In genomic region chr4:156950090-156950489, GRCh38 we compare ENCODE assay signal across 24 cellular contexts. TPM values are rescaled to one million over a fixed set of nuclear protein-coding genes. Genes with fewer than 3 reads are reported as not detected.
DNase-seq lines count a peak whose midpoint lies in the region; ATAC-seq and TF ChIP-seq lines count a peak whose summit lies in the region.
"Had no signal": no experiment of that assay in that cellular context is flagged by ENCODE, and none has a peak within 500 bp of the region (broad histone marks: within the 10 kb centered on the region; RNA-seq: fewer than 3 reads in every experiment).

No MANE protein-coding gene starts in this region.

- no peaks in the 10 kb centered on the region for H3K9me3 Mint-ChIP-seq in Calu3 (ENCODE audit: low read depth, unreplicated experiment)
- H3K9me3 Mint-ChIP-seq in effector memory CD8-positive, alpha-beta T cell: peaks cover 6% of the 10 kb centered on the region in 2 donors
- H3K9me3 Mint-ChIP-seq: activated CD8-positive, alpha-beta T cell treated with anti-CD3 and anti-CD28 coated beads for 36 hours; activated T-cell treated with anti-CD3 and anti-CD28 coated beads, Interleukin-2, amount 50 U/mL, for 4 hours; memory B cell; neural progenitor cell; T-helper 2 cell treated with Interferon-gamma antibody and Interleukin-4, amounts not matched to agents 5 μg/mL and 100 μg/mL, for 36 hours had no signal

- H3K36me3 ChIP-seq in adipocyte (ENCODE audit: control insufficient read depth, insufficient read depth, low read length, severe bottlenecking) (no peaks in the 10 kb centered on the region), fibroblast of lung (ENCODE audit: control insufficient read depth, insufficient read depth, low read length) (peaks cover 1% of the 10 kb centered on the region), rectal smooth muscle tissue (ENCODE audit: control insufficient read depth, insufficient read depth, low read length) (no peaks in the 10 kb centered on the region)
- H3K36me3 ChIP-seq: neural progenitor cell had no signal

- no peaks in the 10 kb centered on the region for H4K20me1 ChIP-seq in fibroblast of lung (ENCODE audit: control insufficient read depth, extremely low read depth, insufficient read depth, low read length)

- H3K27ac ChIP-seq in fibroblast of lung (ENCODE audit: insufficient read depth, low read length) (peak overlapping the region; percentile 22), rectal smooth muscle tissue (ENCODE audit: low read depth, low read length) (peak overlapping the region; percentile 78)
- H3K27ac ChIP-seq: neural progenitor cell had no signal

- H3K4me3 ChIP-seq in adipocyte (ENCODE audit: low read length) (peak overlapping the region; percentile 33), fibroblast of lung (replicated peaks in 1 of 4; ENCODE audit: control extremely low read depth in 1 of 4, insufficient read depth in 1 of 4, low read depth in 3 of 4, low read length in 4 of 4) (no peak overlapping the region), rectal smooth muscle tissue (ENCODE audit: low read length) (no peak overlapping the region)
- H3K4me3 ChIP-seq: neural progenitor cell had no signal

- no peaks in the 10 kb centered on the region for H3K9me3 ChIP-seq in adipocyte (ENCODE audit: control insufficient read depth, low read length)
- H3K9me3 ChIP-seq in fibroblast of lung (ENCODE audit: control insufficient read depth, insufficient read depth, low read depth, low read length): no peaks in the 10 kb centered on the region

- TSS peak; percentile 75 for BruUV-seq in Calu3 (replicated peaks; lab: Mats Ljungman, UMichigan)

- H3K79me2 ChIP-seq in fibroblast of lung (ENCODE audit: control insufficient read depth, insufficient read depth, low read length): peaks cover 82% of the 10 kb centered on the region

- H3K4me1 ChIP-seq in adipocyte (ENCODE audit: control insufficient read depth, insufficient read depth, low read length) (peaks cover 49% of the 10 kb centered on the region), fibroblast of lung (ENCODE audit: control insufficient read depth, extremely low read depth, insufficient read depth, low read length) (peaks cover 31% of the 10 kb centered on the region), rectal smooth muscle tissue (ENCODE audit: control insufficient read depth, insufficient read depth, low read length) (peaks cover 43% of the 10 kb centered on the region)

- peak overlapping the region; percentile 99 for H3K27ac Mint-ChIP-seq in Calu3 (ENCODE audit: unreplicated experiment)
- no peak overlapping the region for H3K27ac Mint-ChIP-seq in effector memory CD8-positive, alpha-beta T cell
- H3K27ac Mint-ChIP-seq: activated CD8-positive, alpha-beta T cell treated with anti-CD3 and anti-CD28 coated beads for 36 hours; CD8-positive, alpha-beta memory T cell; memory B cell; neural progenitor cell; T-helper 2 cell treated with Interferon-gamma antibody and Interleukin-4, amounts not matched to agents 5 μg/mL and 100 μg/mL, for 36 hours had no signal

- H3K27me3 Mint-ChIP-seq in Calu3 (ENCODE audit: unreplicated experiment): no peaks in the 10 kb centered on the region
- no peaks in the 10 kb centered on the region for H3K27me3 Mint-ChIP-seq in effector memory CD8-positive, alpha-beta T cell
- H3K27me3 Mint-ChIP-seq: activated CD8-positive, alpha-beta T cell treated with anti-CD3 and anti-CD28 coated beads for 36 hours; CD8-positive, alpha-beta memory T cell; memory B cell had no signal

- H3K4me1 Mint-ChIP-seq in Calu3 (ENCODE audit: low read depth, unreplicated experiment): peaks cover 60% of the 10 kb centered on the region
- no peaks in the 10 kb centered on the region for H3K4me1 Mint-ChIP-seq in effector memory CD8-positive, alpha-beta T cell (ENCODE audit: low read depth in 2 of 2)
- H3K4me1 Mint-ChIP-seq: CD8-positive, alpha-beta memory T cell; memory B cell had no signal

- peak overlapping the region; percentile 62 for H3K4me3 Mint-ChIP-seq in Calu3 (ENCODE audit: low read depth, unreplicated experiment)
- no peak overlapping the region for H3K4me3 Mint-ChIP-seq in effector memory CD8-positive, alpha-beta T cell
- H3K4me3 Mint-ChIP-seq: activated CD8-positive, alpha-beta T cell treated with anti-CD3 and anti-CD28 coated beads for 36 hours; activated T-cell treated with anti-CD3 and anti-CD28 coated beads, Interleukin-2, amount 50 U/mL, for 4 hours; CD8-positive, alpha-beta memory T cell; memory B cell; neural progenitor cell; T-helper 2 cell treated with Interferon-gamma antibody and Interleukin-4, amounts not matched to agents 5 μg/mL and 100 μg/mL, for 36 hours had no signal

- H3K27me3 ChIP-seq in adipocyte (replicated peaks; ENCODE audit: control insufficient read depth, insufficient read depth, low read length) (no peaks in the 10 kb centered on the region), fibroblast of lung (ENCODE audit: control insufficient read depth, insufficient read depth, low read length) (no peaks in the 10 kb centered on the region), rectal smooth muscle tissue (ENCODE audit: control insufficient read depth, insufficient read depth, low read length) (no peaks in the 10 kb centered on the region)
- H3K27me3 ChIP-seq: neural progenitor cell had no signal

- no peak for DNase-seq in Calu3
- no peak for DNase-seq in adipocyte (ENCODE audit: low read depth)
- no peak for DNase-seq in fibroblast of lung (ENCODE audit: low read depth in 2 of 2)
- no peak for DNase-seq in effector memory CD8-positive, alpha-beta T cell
- no peak for DNase-seq in NCI-H1092 (lab: John Stamatoyannopoulos, UW)
- no peak for DNase-seq in dermis blood vessel endothelial cell
- DNase-seq: activated CD4-positive, CD25-positive, alpha-beta regulatory T cell; activated CD8-positive, alpha-beta T cell treated with anti-CD3 and anti-CD28 coated beads for 36 hours; activated naive CD4-positive, alpha-beta T cell treated with anti-CD3 and anti-CD28 coated beads, Interleukin-2, amount 50 U/mL, for 16 hours; activated T-cell treated with anti-CD3 and anti-CD28 coated beads, Interleukin-2, amount 50 U/mL, for 4 hours; CD8-positive, alpha-beta memory T cell; cortex of kidney; DND-41; GOT3; NCI-H187 treated with DMSO at 0.1 percent for 48 hours; NCI-H446; NK-92 treated with Interleukin-12 subunit alpha and Interleukin-12 subunit beta, amount 100 ng/mL, for 24 hours; SHP77; stimulated activated naive CD8-positive, alpha-beta T cell treated with anti-CD3 and anti-CD28 coated beads, Interleukin-15, Interleukin-2, amounts not matched to agents 100 U/mL and 50 U/mL, for 24 hours had no signal

- H2AFZ ChIP-seq in fibroblast of lung (ENCODE audit: low read length): no peak overlapping the region
- H2AFZ ChIP-seq: neural progenitor cell had no signal

- TF ChIP-seq CTCF in Calu3 (IDR thresholded peaks at IDR 0.05; ENCODE audit: unreplicated experiment): no peak
- TF ChIP-seq CTCF in fibroblast of lung (conservative IDR thresholded peaks at IDR 0.05 in 1 of 2, IDR thresholded peaks at IDR 0.05 in 1 of 2; ENCODE audit: low read depth in 1 of 2, low read length in 2 of 2): no peak

- intact Hi-C loops in Calu3 (cut with micrococcal nuclease; ENCODE audit: unreplicated experiment): no loop called here

- H3K36me3 Mint-ChIP-seq in Calu3 (ENCODE audit: insufficient read depth, unreplicated experiment): peaks cover 24% of the 10 kb centered on the region
- H3K36me3 Mint-ChIP-seq in effector memory CD8-positive, alpha-beta T cell (ENCODE audit: insufficient read depth): no peaks in the 10 kb centered on the region
- H3K36me3 Mint-ChIP-seq: CD8-positive, alpha-beta memory T cell; memory B cell had no signal

- peak overlapping the region; percentile 27 for H3K4me2 ChIP-seq in fibroblast of lung (ENCODE audit: extremely low read depth, insufficient read depth, low read length)
- H3K4me2 ChIP-seq: neural progenitor cell had no signal

- H3K9ac ChIP-seq in adipocyte (ENCODE audit: low read length): no peak overlapping the region
- no peak overlapping the region for H3K9ac ChIP-seq in fibroblast of lung (ENCODE audit: insufficient read depth, low read length)
- no peak overlapping the region for H3K9ac ChIP-seq in rectal smooth muscle tissue (ENCODE audit: low read length)
- H3K9ac ChIP-seq: neural progenitor cell had no signal

- CTCF ChIA-PET in Calu3 (lab: Charles Lee): no interaction called here

- no peak for ATAC-seq in effector memory CD8-positive, alpha-beta T cell (replicated peaks)
- ATAC-seq in HG02852 (IDR thresholded peaks at IDR 0.05; ENCODE audit: unreplicated experiment): no peak
- ATAC-seq: activated CD8-positive, alpha-beta T cell treated with anti-CD3 and anti-CD28 coated beads for 36 hours; activated T-cell treated with anti-CD3 and anti-CD28 coated beads, Interleukin-2, amount 50 U/mL, for 4 hours; stimulated activated naive CD8-positive, alpha-beta T cell treated with anti-CD3 and anti-CD28 coated beads, Interleukin-15, Interleukin-2, amounts not matched to agents 100 U/mL and 50 U/mL, for 24 hours had no signal

RNA-seq across cellular contexts. Expression of gene PDGFC, which starts 21.5 kb away (rescaled TPM):
- 52.1 and 64.5 TPM in 2 replicates for total RNA-seq in Calu3 (2022)
- total RNA-seq in fibroblast of lung: 67.3 and 103 TPM in 2 replicates
- 43.4 and 55.3 TPM in 2 replicates for polyA plus RNA-seq in fibroblast of lung
- 46.0 and 65.9 TPM in 2 replicates for polyA plus RNA-seq in fibroblast of lung (2012)
- 44.5 and 45.4 TPM in 2 replicates for polyA minus RNA-seq in fibroblast of lung (ENCODE audit: low replicate concordance)
- total RNA-seq in dermis blood vessel endothelial cell: 27.1 and 47.3 TPM in 2 replicates
- total RNA-seq: activated CD8-positive, alpha-beta T cell treated with anti-CD3 and anti-CD28 coated beads for 36 hours had no signal
- polyA plus RNA-seq: CD8-positive, alpha-beta memory T cell had no signal
